12 cellular contexts compared by ENCODE assay signal in genomic region chr1:186093437-186093836, GRCh38.
A peak's percentile ranks its signal among the peaks of the same experiment; 100 is the strongest.
DNase-seq lines count a peak whose midpoint lies in the region; ATAC-seq and TF ChIP-seq lines count a peak whose summit lies in the region.
"Had no signal": no experiment of that assay in that cellular context is flagged by ENCODE, and none has a peak within 500 bp of the region (broad histone marks: within the 10 kb centered on the region; RNA-seq: fewer than 3 reads in every experiment).

No MANE protein-coding gene starts in this region.

- POLR2A ChIA-PET in PC-3 (lab: Charles Lee; ENCODE audit: unreplicated experiment) = no interaction called here

- intact Hi-C loops in PC-3 (cut with micrococcal nuclease) (no loop called here), esophagus muscularis mucosa (cut with DNase I) (no loop called here)

- DNase-seq in DMS53 treated with DMSO at 0.1 percent for 48 hours (lab: John Stamatoyannopoulos, UW; ENCODE audit: unreplicated experiment) = peak; percentile 6
- peak; percentile 43 for DNase-seq in PC-3
- peak; percentile 51 for DNase-seq in choroid plexus epithelial cell (ENCODE audit: low read depth)
- peak; percentile 69 to 89 for DNase-seq in lung microvascular endothelial cell (ENCODE audit: low read depth in 2 of 2)
- DNase-seq in NCI-H1092 treated with DMSO at 0.1 percent for 48 hours (lab: John Stamatoyannopoulos, UW) = no peak
- no peak for DNase-seq in esophagus muscularis mucosa (ENCODE audit: extremely low spot score)
- DNase-seq in COLO668 (lab: John Stamatoyannopoulos, UW; ENCODE audit: unreplicated experiment) = no peak
- DNase-seq: activated naive CD4-positive, alpha-beta T cell treated with Interleukin-2 at 50 U/mL for 16 hours; T-helper 2 cell had no signal

- H3F3A ChIP-seq in PC-3 (ENCODE audit: low read length, unreplicated experiment) = no peaks in the 10 kb centered on the region

- TF ChIP-seq POLR2A in esophagus muscularis mucosa (IDR thresholded peaks at IDR 0.05; ENCODE audit: low read depth) = no peak

- CTCF ChIA-PET in PC-3 (lab: Charles Lee) = no interaction called here

- no peak overlapping the region for H3K27ac ChIP-seq in PC-3 (ENCODE audit: low read length)
- H3K27ac ChIP-seq in esophagus muscularis mucosa (replicated peaks in 1 of 4) = no peak overlapping the region
- H3K27ac ChIP-seq: BLaER1, KMS-11 had no signal

- no peak for TF ChIP-seq EP300 in esophagus muscularis mucosa (IDR thresholded peaks at IDR 0.05)

- no peaks in the 10 kb centered on the region for H3K79me2 ChIP-seq in PC-3 (ENCODE audit: low read length)

- H3K27me3 ChIP-seq in PC-3 (ENCODE audit: low read length) (no peaks in the 10 kb centered on the region), esophagus muscularis mucosa (no peaks in the 10 kb centered on the region)
- H3K27me3 ChIP-seq: BLaER1 had no signal

- H3K4me3 ChIP-seq in PC-3 (ENCODE audit: low read length) (no peak overlapping the region), choroid plexus epithelial cell (ENCODE audit: low read depth, low read length) (no peak overlapping the region), esophagus muscularis mucosa (no peak overlapping the region)
- H3K4me3 ChIP-seq: BLaER1 had no signal

- H3K9me2 ChIP-seq in PC-3 (replicated peaks; ENCODE audit: low read length) = no peaks in the 10 kb centered on the region

- no peaks in the 10 kb centered on the region for H3K9me3 ChIP-seq in PC-3 (ENCODE audit: low read length)
- no peaks in the 10 kb centered on the region for H3K9me3 ChIP-seq in esophagus muscularis mucosa
- H3K9me3 ChIP-seq: BLaER1 had no signal

- H3K9ac ChIP-seq in PC-3 (ENCODE audit: low read length) = no peak overlapping the region
- H3K9ac ChIP-seq: BLaER1, KMS-11 had no signal

- H2AFZ ChIP-seq in PC-3 (ENCODE audit: low read length) = no peak overlapping the region

- no TSS peak for BruUV-seq in PC-3 (replicated peaks; lab: Mats Ljungman, UMichigan)

- no peak for TF ChIP-seq CTCF in PC-3 (conservative IDR thresholded peaks at IDR 0.05; ENCODE audit: low read depth, low read length)
- no peak for TF ChIP-seq CTCF in choroid plexus epithelial cell (conservative IDR thresholded peaks at IDR 0.05; ENCODE audit: low read depth, low read length)
- TF ChIP-seq CTCF in esophagus muscularis mucosa (IDR thresholded peaks at IDR 0.05) = no peak

- H3K4me2 ChIP-seq in PC-3 (ENCODE audit: low read length) = no peak overlapping the region
- H3K4me2 ChIP-seq: BLaER1, KMS-11 had no signal

- ATAC-seq in PC-3 = peak; percentile 48
- no peak for ATAC-seq in HG02678 (IDR thresholded peaks at IDR 0.05; ENCODE audit: unreplicated experiment)

- peaks cover 14% of the 10 kb centered on the region for H3K4me1 ChIP-seq in PC-3 (ENCODE audit: insufficient read depth, low read length)
- H3K4me1 ChIP-seq in esophagus muscularis mucosa = peaks cover 0 to 11% (median 7%) of the 10 kb centered on the region in 4 donors
- H3K4me1 ChIP-seq: BLaER1 had no signal

- H4K20me1 ChIP-seq in PC-3 (ENCODE audit: low read length) = no peaks in the 10 kb centered on the region
- H4K20me1 ChIP-seq: BLaER1 had no signal

- H3K36me3 ChIP-seq in PC-3 (ENCODE audit: low read depth, low read length) = no peaks in the 10 kb centered on the region
- peaks cover 0 to 9% (median 0%) of the 10 kb centered on the region in 4 donors for H3K36me3 ChIP-seq in esophagus muscularis mucosa
- H3K36me3 ChIP-seq: BLaER1 had no signal

- WGBS in esophagus muscularis mucosa = 34% methylated on average over 2 of the region's 2 CpGs

Comparison
In these comparisons a context has a peak if more than half of its experiments do, and no peak if none do; other contexts are left out.
1. DNase-seq: peak in DMS53 treated with DMSO at 0.1 percent for 48 hours (single experiment), PC-3 (single experiment), choroid plexus epithelial cell (single experiment) and lung microvascular endothelial cell (2 of 2); none in NCI-H1092 treated with DMSO at 0.1 percent for 48 hours (single experiment), esophagus muscularis mucosa (single experiment) and COLO668 (single experiment).